ENCODE assay signal across 16 cellular contexts in genomic region chr2:128273469-128274081, GRCh38. TPM values are rescaled to one million over a fixed set of nuclear protein-coding genes. Genes with fewer than 3 reads are reported as not detected.
A peak's percentile ranks its signal among the peaks of the same experiment; 100 is the strongest.
DNase-seq lines count a peak whose midpoint lies in the region; TF ChIP-seq lines count a peak whose summit lies in the region.
"Had no signal": no experiment of that assay in that cellular context is flagged by ENCODE, and none has a peak within 500 bp of the region (broad histone marks: within the 10 kb centered on the region; RNA-seq: fewer than 3 reads in every experiment).

No MANE protein-coding gene starts in this region.

- H3K4me1 ChIP-seq in endodermal cell (ENCODE audit: control insufficient read depth, insufficient read depth, low read length) (no peaks in the 10 kb centered on the region), smooth muscle cell (ENCODE audit: low read depth) (no peaks in the 10 kb centered on the region)
- H3K4me1 ChIP-seq: breast epithelium, SJCRH30 had no signal

- POLR2A ChIA-PET in activated CD4-positive, alpha-beta T cell treated with anti-CD3 and anti-CD28 coated beads, Interleukin-2, amount 10 ng/mL, durations not matched to agents 7 days and 5 days (lab: Charles Lee): no interaction called here

- no peak for DNase-seq in activated CD4-positive, alpha-beta T cell treated with anti-CD3 and anti-CD28 coated beads, Interleukin-2, amount 10 ng/mL, durations not matched to agents 7 days and 5 days
- DNase-seq in activated CD4-positive, alpha-beta T cell treated with anti-CD3 and anti-CD28 coated beads for 1 hour: no peak
- DNase-seq in endodermal cell (peak; percentile 35), posterior vena cava (ENCODE audit: low spot score) (peak; percentile 69), NCI-H187 treated with DMSO at 0.1 percent for 48 hours (lab: John Stamatoyannopoulos, UW) (no peak), smooth muscle cell (lab: John Stamatoyannopoulos, UW; ENCODE audit: unreplicated experiment) (no peak), DMS153 (lab: John Stamatoyannopoulos, UW) (no peak)
- DNase-seq: ACHN; activated naive CD8-positive, alpha-beta T cell treated with anti-CD3 and anti-CD28 coated beads, Interleukin-2, amount 50 U/mL, for 24 hours; DMS79 treated with DMSO at 0.1 percent for 48 hours; NCI-H1436 treated with DMSO at 0.1 percent for 48 hours; retina; SJCRH30 had no signal

- H2AFZ ChIP-seq in smooth muscle cell (ENCODE audit: low read depth): no peak overlapping the region

- TF ChIP-seq RAD21 in Ishikawa (IDR thresholded peaks at IDR 0.05; ENCODE audit: low read depth): no peak

- H3K27me3 ChIP-seq in endodermal cell (ENCODE audit: control insufficient read depth, insufficient read depth, low read length, poor library complexity, severe bottlenecking) (no peaks in the 10 kb centered on the region), smooth muscle cell (ENCODE audit: low read depth) (no peaks in the 10 kb centered on the region)
- H3K27me3 ChIP-seq: breast epithelium, SJCRH30 had no signal

- peaks cover 7% of the 10 kb centered on the region for H4K20me1 ChIP-seq in smooth muscle cell (ENCODE audit: low read depth)

- H3K79me2 ChIP-seq in smooth muscle cell (ENCODE audit: low read depth): no peaks in the 10 kb centered on the region

- H3K4me1 Mint-ChIP-seq in activated CD4-positive, alpha-beta T cell treated with anti-CD3 and anti-CD28 coated beads, Interleukin-2, amount 10 ng/mL, durations not matched to agents 7 days and 5 days: peaks cover 3% of the 10 kb centered on the region
- H3K4me1 Mint-ChIP-seq in endodermal cell: no peaks in the 10 kb centered on the region

- no peaks in the 10 kb centered on the region for H3K9me3 ChIP-seq in endodermal cell (ENCODE audit: control insufficient read depth, low read length)
- H3K9me3 ChIP-seq in smooth muscle cell (replicated peaks; ENCODE audit: low read depth): no peaks in the 10 kb centered on the region

- WGBS in endodermal cell (ENCODE audit: insufficient coverage in 1 of 2, insufficient read length in 1 of 2), 2 experiments: 92 to 97% methylated on average over 13 to 16 of the region's 16 CpGs
- WGBS in smooth muscle cell (ENCODE audit: low lambda C conversion rate): 97% methylated on average over 16 of the region's 16 CpGs

- TF ChIP-seq EP300 in Ishikawa (IDR thresholded peaks at IDR 0.05; ENCODE audit: borderline replicate concordance): no peak

- H3K9ac ChIP-seq in endodermal cell (ENCODE audit: extremely low read depth, low read length, poor library complexity, severe bottlenecking) (no peak overlapping the region), smooth muscle cell (ENCODE audit: low read depth) (no peak overlapping the region)

- H3K9me3 Mint-ChIP-seq in activated CD4-positive, alpha-beta T cell treated with anti-CD3 and anti-CD28 coated beads, Interleukin-2, amount 10 ng/mL, durations not matched to agents 7 days and 5 days: peaks cover 11% of the 10 kb centered on the region
- peaks cover 5% of the 10 kb centered on the region for H3K9me3 Mint-ChIP-seq in endodermal cell
- H3K9me3 Mint-ChIP-seq: CD4-positive, alpha-beta T cell had no signal

- H3K4me3 ChIP-seq in endodermal cell (ENCODE audit: low read length): no peak overlapping the region
- H3K4me3 ChIP-seq in smooth muscle cell: no peak overlapping the region
- H3K4me3 ChIP-seq: breast epithelium, SJCRH30 had no signal

- H3K4me3 Mint-ChIP-seq in activated CD4-positive, alpha-beta T cell treated with anti-CD3 and anti-CD28 coated beads, Interleukin-2, amount 10 ng/mL, durations not matched to agents 7 days and 5 days: no peak overlapping the region
- H3K4me3 Mint-ChIP-seq in endodermal cell: no peak overlapping the region
- H3K4me3 Mint-ChIP-seq: activated naive CD8-positive, alpha-beta T cell treated with anti-CD3 and anti-CD28 coated beads, Interleukin-2, amount 50 U/mL, for 24 hours; CD4-positive, alpha-beta T cell had no signal

- intact Hi-C loops in posterior vena cava (cut with DNase I): no loop called here

- TF ChIP-seq CTCF in endodermal cell (conservative IDR thresholded peaks at IDR 0.05): no peak
- no peak for TF ChIP-seq CTCF in smooth muscle cell (IDR thresholded peaks at IDR 0.05; ENCODE audit: borderline replicate concordance, insufficient read depth, poor library complexity, severe bottlenecking)

- no peak overlapping the region for H3K4me2 ChIP-seq in smooth muscle cell

- H3K36me3 ChIP-seq in endodermal cell (ENCODE audit: control insufficient read depth, insufficient read depth, low read length) (peaks cover 50% of the 10 kb centered on the region), smooth muscle cell (ENCODE audit: low read depth) (no peaks in the 10 kb centered on the region)
- H3K36me3 ChIP-seq: breast epithelium, SJCRH30 had no signal

- H3K27ac ChIP-seq in endodermal cell (ENCODE audit: low read depth, low read length): no peak overlapping the region
- H3K27ac ChIP-seq in smooth muscle cell (ENCODE audit: low read depth): no peak overlapping the region
- H3K27ac ChIP-seq: breast epithelium, SJCRH30 had no signal

- H3F3A ChIP-seq in smooth muscle cell (ENCODE audit: low read depth): no peaks in the 10 kb centered on the region

- peak overlapping the region; percentile 46 for H3K27ac Mint-ChIP-seq in activated CD4-positive, alpha-beta T cell treated with anti-CD3 and anti-CD28 coated beads, Interleukin-2, amount 10 ng/mL, durations not matched to agents 7 days and 5 days
- no peak overlapping the region for H3K27ac Mint-ChIP-seq in endodermal cell
- H3K27ac Mint-ChIP-seq: activated naive CD8-positive, alpha-beta T cell treated with anti-CD3 and anti-CD28 coated beads, Interleukin-2, amount 50 U/mL, for 24 hours; CD4-positive, alpha-beta T cell had no signal

- CTCF ChIA-PET in activated CD4-positive, alpha-beta T cell treated with anti-CD3 and anti-CD28 coated beads, Interleukin-2, amount 10 ng/mL, durations not matched to agents 7 days and 5 days (lab: Charles Lee): no interaction called here

- H3K27me3 Mint-ChIP-seq in activated CD4-positive, alpha-beta T cell treated with anti-CD3 and anti-CD28 coated beads, Interleukin-2, amount 10 ng/mL, durations not matched to agents 7 days and 5 days: no peaks in the 10 kb centered on the region
- H3K27me3 Mint-ChIP-seq in endodermal cell (ENCODE audit: insufficient read depth): no peaks in the 10 kb centered on the region
- H3K27me3 Mint-ChIP-seq: activated naive CD8-positive, alpha-beta T cell treated with anti-CD3 and anti-CD28 coated beads, Interleukin-2, amount 50 U/mL, for 24 hours; CD4-positive, alpha-beta T cell had no signal

- peaks cover 12% of the 10 kb centered on the region for H3K36me3 Mint-ChIP-seq in activated CD4-positive, alpha-beta T cell treated with anti-CD3 and anti-CD28 coated beads, Interleukin-2, amount 10 ng/mL, durations not matched to agents 7 days and 5 days (ENCODE audit: low read depth)
- H3K36me3 Mint-ChIP-seq in endodermal cell (ENCODE audit: low read depth): peaks cover 39% of the 10 kb centered on the region

TF ChIP-seq in Ishikawa, 13 proteins besides CTCF, POLR2A, EP300 and RAD21:
- TF ChIP-seq TCF12 (IDR thresholded peaks at IDR 0.05; ENCODE audit: low read depth) (0 out of 2 replicates have a peak, but pooled peaks have one; percentile 32), FOXM1 (IDR thresholded peaks at IDR 0.05; ENCODE audit: borderline replicate concordance, low read depth) (no peak), MAX (IDR thresholded peaks at IDR 0.05) (0 out of 2 replicates have a peak, but pooled peaks have one; percentile 35), USF1 (IDR thresholded peaks at IDR 0.05) (no peak), CREB1 (IDR thresholded peaks at IDR 0.05; ENCODE audit: low read depth) (no peak), YY1 (IDR thresholded peaks at IDR 0.05; ENCODE audit: low read depth) (no peak)

RNA-seq across cellular contexts. Expression of gene HS6ST1, which starts 45.1 kb away (rescaled TPM):
- total RNA-seq in activated CD4-positive, alpha-beta T cell treated with anti-CD3 and anti-CD28 coated beads, Interleukin-2, amount 10 ng/mL, durations not matched to agents 7 days and 5 days: 1 to 10 TPM; 7.9 to 8.4 TPM
- total RNA-seq in endodermal cell (100 to 1,000 TPM in 1 of 2 donors, 10 to 100 TPM in 1; 93.0 to 106 TPM), posterior vena cava (10 to 100 TPM; 16.9 to 22.4 TPM), smooth muscle cell (9.3 and 11.3 TPM in 2 replicates)
- 81.5 TPM for polyA plus RNA-seq in endodermal cell (2013, experiment 1 of 2)
- polyA plus RNA-seq in endodermal cell (2013, experiment 2 of 2): 79.0 TPM
- 13.0 and 17.6 TPM in 2 replicates for polyA plus RNA-seq in smooth muscle cell

Comparison
In these comparisons a context has a peak if more than half of its experiments do, and no peak if none do; other contexts are left out.
1. DNase-seq: peak in endodermal cell (single experiment) and posterior vena cava (single experiment); none in activated CD4-positive, alpha-beta T cell treated with anti-CD3 and anti-CD28 coated beads, Interleukin-2, amount 10 ng/mL, durations not matched to agents 7 days and 5 days (single experiment), activated CD4-positive, alpha-beta T cell treated with anti-CD3 and anti-CD28 coated beads for 1 hour (single experiment), NCI-H187 treated with DMSO at 0.1 percent for 48 hours (single experiment), smooth muscle cell (single experiment) and DMS153 (single experiment).